Comparison of ENCODE assay signal across 1 cellular context in genomic region chr6:32153835-32154513, GRCh38.
TF ChIP-seq lines count a peak whose summit lies in the region.

Gene PPT2 (plus strand): TSS chr6:32154141. CDS start chr6:32154595, 454 bp downstream.

TF ChIP-seq in HepG2, 621 proteins besides CTCF, POLR2A, EP300 and RAD21 (continued from another document and continues in another):
- TF ChIP-seq TIGD3 (CRISPR knock-in tag; IDR thresholded peaks at IDR 0.05; ENCODE audit: borderline replicate concordance) (peak; percentile 14; the same call in 1 of the 2 replicates), ESRRA (CRISPR knock-in tag; IDR thresholded peaks at IDR 0.05; ENCODE audit: low read depth) (peak; percentile 46; the same call in 1 of the 2 replicates), AKAP8 (CRISPR knock-in tag; IDR thresholded peaks at IDR 0.05) (no peak), MTF1 (CRISPR knock-in tag; IDR thresholded peaks at IDR 0.05) (peak; percentile 83; the same call in 1 of the 2 replicates), ZNF784 (CRISPR knock-in tag; IDR thresholded peaks at IDR 0.05; ENCODE audit: borderline replicate concordance) (0 out of 2 replicates have a peak, but pooled peaks have one; percentile 69), ZNF431 (CRISPR knock-in tag; IDR thresholded peaks at IDR 0.05; ENCODE audit: borderline replicate concordance, low read depth) (no peak; the same call in 1 of the 2 replicates), HIVEP1 (CRISPR knock-in tag; IDR thresholded peaks at IDR 0.05) (peak; percentile 80), ISX (CRISPR knock-in tag; conservative IDR thresholded peaks at IDR 0.05) (no peak), ZNF850 (CRISPR knock-in tag; conservative IDR thresholded peaks at IDR 0.05) (no peak), REPIN1 (CRISPR knock-in tag; IDR thresholded peaks at IDR 0.05; ENCODE audit: borderline replicate concordance, low read depth) (no peak), MED13 (CRISPR knock-in tag; IDR thresholded peaks at IDR 0.05) (0 out of 2 replicates have a peak, but pooled peaks have one; percentile 77), ZNF83 (CRISPR knock-in tag; IDR thresholded peaks at IDR 0.05; ENCODE audit: borderline replicate concordance) (no peak), EED (CRISPR knock-in tag; IDR thresholded peaks at IDR 0.05) (no peak; the same call in 1 of the 2 replicates), ZNF879 (CRISPR knock-in tag; IDR thresholded peaks at IDR 0.05) (no peak), NFKB2 (CRISPR knock-in tag; IDR thresholded peaks at IDR 0.05; ENCODE audit: borderline replicate concordance) (peak; percentile 73; the same call in 1 of the 2 replicates), NR2F1 (CRISPR knock-in tag; IDR thresholded peaks at IDR 0.05) (no peak; a peak in 1 of 4 replicates), MEIS2 (CRISPR knock-in tag; IDR thresholded peaks at IDR 0.05) (peak; percentile 75), ZFP36L1 (CRISPR knock-in tag; IDR thresholded peaks at IDR 0.05) (peak; percentile 62; the same call in 1 of the 2 replicates), NCOA5 (CRISPR knock-in tag; IDR thresholded peaks at IDR 0.05) (no peak), CEBPB (IDR thresholded peaks at IDR 0.05; ENCODE audit: borderline replicate concordance, low read depth, low read length) (0 out of 2 replicates have a peak, but pooled peaks have one; percentile 1), THAP11 (CRISPR knock-in tag; IDR thresholded peaks at IDR 0.05) (peak; percentile 86), SRF (IDR thresholded peaks at IDR 0.05; ENCODE audit: low read depth, low read length) (peak; percentile 55; the same call in 1 of the 2 replicates), CCAR2 (optimal IDR thresholded peaks at IDR 0.05; ENCODE audit: low read depth, low read length) (no peak), NCOA1 (CRISPR knock-in tag; IDR thresholded peaks at IDR 0.05) (no peak), NKX3-1 (CRISPR knock-in tag; IDR thresholded peaks at IDR 0.05) (no peak; the same call in 1 of the 2 replicates), KDM3A (CRISPR knock-in tag; IDR thresholded peaks at IDR 0.05; ENCODE audit: low read depth) (peak; percentile 58), ZNF24 (IDR thresholded peaks at IDR 0.05) (no peak), STAG1 (CRISPR knock-in tag; IDR thresholded peaks at IDR 0.05) (no peak), ZNF276 (CRISPR knock-in tag; IDR thresholded peaks at IDR 0.05; ENCODE audit: low read depth) (peak; percentile 81; the same call in 1 of the 2 replicates), ZNF205 (CRISPR knock-in tag; IDR thresholded peaks at IDR 0.05) (no peak), ZNF513 (CRISPR knock-in tag; conservative IDR thresholded peaks at IDR 0.05) (no peak), GTF2F1 (IDR thresholded peaks at IDR 0.05; ENCODE audit: low read length) (no peak), DMTF1 (CRISPR knock-in tag; IDR thresholded peaks at IDR 0.05) (no peak; the same call in 1 of the 2 replicates), ZFP91 (CRISPR knock-in tag; IDR thresholded peaks at IDR 0.05; ENCODE audit: borderline replicate concordance) (peak; percentile 75; the same call in 1 of the 2 replicates), ZNF572 (CRISPR knock-in tag; IDR thresholded peaks at IDR 0.05) (peak; percentile 76), SMARCE1 (IDR thresholded peaks at IDR 0.05; ENCODE audit: borderline replicate concordance) (no peak), FOXK2 (IDR thresholded peaks at IDR 0.05) (peak; percentile 94), ZBTB42 (CRISPR knock-in tag; IDR thresholded peaks at IDR 0.05) (peak; percentile 66; the same call in 1 of the 2 replicates), ZNF460 (CRISPR knock-in tag; IDR thresholded peaks at IDR 0.05; ENCODE audit: borderline replicate concordance) (no peak), WIZ (CRISPR knock-in tag; IDR thresholded peaks at IDR 0.05) (no peak), FOXJ3 (CRISPR knock-in tag; IDR thresholded peaks at IDR 0.05; ENCODE audit: borderline replicate concordance) (peak; percentile 40; the same call in 1 of the 2 replicates), ZNF562 (CRISPR knock-in tag; IDR thresholded peaks at IDR 0.05; ENCODE audit: borderline replicate concordance) (no peak), POLR2G (IDR thresholded peaks at IDR 0.05; ENCODE audit: low read depth, low read length) (peak; percentile 71), ZFYVE20 (CRISPR knock-in tag; IDR thresholded peaks at IDR 0.05; ENCODE audit: borderline replicate concordance, low read depth) (no peak), ZNF468 (CRISPR knock-in tag; IDR thresholded peaks at IDR 0.05) (no peak; the same call in 1 of the 2 replicates), SMAD3 (CRISPR knock-in tag; IDR thresholded peaks at IDR 0.05) (peak; percentile 58; the same call in 1 of the 2 replicates), FOSL1 (CRISPR knock-in tag; IDR thresholded peaks at IDR 0.05; ENCODE audit: borderline replicate concordance) (no peak), KAT8 (CRISPR knock-in tag; IDR thresholded peaks at IDR 0.05) (peak; percentile 94), ZBTB20 (CRISPR knock-in tag; IDR thresholded peaks at IDR 0.05; ENCODE audit: borderline replicate concordance, low read depth) (no peak; the same call in 1 of the 2 replicates), SKI (IDR thresholded peaks at IDR 0.05; ENCODE audit: partially characterized antibody) (peak; percentile 23), XBP1 (CRISPR knock-in tag; IDR thresholded peaks at IDR 0.05) (no peak), ZNF614 (CRISPR knock-in tag; IDR thresholded peaks at IDR 0.05; ENCODE audit: borderline replicate concordance) (no peak; the same call in 1 of the 2 replicates), FOXO4 (CRISPR knock-in tag; conservative IDR thresholded peaks at IDR 0.05) (no peak), ZNF768 (CRISPR knock-in tag; IDR thresholded peaks at IDR 0.05) (no peak), ATAD3A (CRISPR knock-in tag; IDR thresholded peaks at IDR 0.05) (no peak), ZNF557 (CRISPR knock-in tag; IDR thresholded peaks at IDR 0.05) (0 out of 2 replicates have a peak, but pooled peaks have one; percentile 83), HCFC1 (IDR thresholded peaks at IDR 0.05; ENCODE audit: low read depth, low read length) (peak; percentile 57), MIER2 (CRISPR knock-in tag; IDR thresholded peaks at IDR 0.05) (no peak), ZNF446 (CRISPR knock-in tag; IDR thresholded peaks at IDR 0.05) (no peak), PCBP2 (optimal IDR thresholded peaks at IDR 0.05; ENCODE audit: low read depth, low read length, poor library complexity, severe bottlenecking) (peak; percentile 12), ZNF747 (CRISPR knock-in tag; IDR thresholded peaks at IDR 0.05; ENCODE audit: borderline replicate concordance) (peak; percentile 68; the same call in 1 of the 2 replicates), ISL2 (CRISPR knock-in tag; IDR thresholded peaks at IDR 0.05) (peak; percentile 83), NFIC (IDR thresholded peaks at IDR 0.05; ENCODE audit: low read length) (peak; percentile 23; the same call in 1 of the 2 replicates), RAD51 (IDR thresholded peaks at IDR 0.05; ENCODE audit: borderline replicate concordance) (no peak), HBP1 (CRISPR knock-in tag; IDR thresholded peaks at IDR 0.05; ENCODE audit: low read depth) (peak; percentile 89; the same call in 1 of the 2 replicates), PHF8 (CRISPR knock-in tag; IDR thresholded peaks at IDR 0.05) (peak; percentile 87), SRY (CRISPR knock-in tag; IDR thresholded peaks at IDR 0.05) (no peak), ZIK1 (CRISPR knock-in tag; IDR thresholded peaks at IDR 0.05; ENCODE audit: borderline replicate concordance, low read depth) (no peak), ZNF382 (CRISPR knock-in tag; IDR thresholded peaks at IDR 0.05; ENCODE audit: borderline replicate concordance) (no peak), TOPORS (CRISPR knock-in tag; IDR thresholded peaks at IDR 0.05) (peak; percentile 71; the same call in 1 of the 2 replicates)
